In genomic region chr16:11030990-11031510, GRCh38 we compare ENCODE assay signal across 25 cellular contexts.
"Had no signal": no experiment of that assay in that cellular context is flagged by ENCODE, and none has a peak within 500 bp of the region (broad histone marks: within the 10 kb centered on the region; RNA-seq: fewer than 3 reads in every experiment).

No MANE protein-coding gene starts in this region.

- H3K27me3 Mint-ChIP-seq: activated naive CD8-positive, alpha-beta T cell treated with anti-CD3 and anti-CD28 coated beads, Interleukin-2, amount 50 U/mL, for 24 hours; naive thymus-derived CD8-positive, alpha-beta T cell had no signal

- H3K27me3 ChIP-seq: body of pancreas, cardiac muscle cell, gastrocnemius medialis, neural progenitor cell, sigmoid colon, thyroid gland had no signal

- H2AFZ ChIP-seq: neural progenitor cell had no signal

- DNase-seq: activated CD4-positive, alpha-beta T cell treated with anti-CD3 and anti-CD28 coated beads for 1 hour; activated CD8-positive, alpha-beta memory T cell treated with anti-CD3 and anti-CD28 coated beads, Interleukin-2, amount 50 U/mL, for 4 hours; activated naive CD4-positive, alpha-beta T cell treated with anti-CD3 and anti-CD28 coated beads, Interleukin-2, amount 50 U/mL, for 16 hours; activated naive CD8-positive, alpha-beta T cell treated with anti-CD3 and anti-CD28 coated beads, Interleukin-2, amount 50 U/mL, for 24 hours; activated T-cell treated with anti-CD3 and anti-CD28 coated beads, Interleukin-2, amount 50 U/mL, for 4 hours; anterior cingulate cortex; body of pancreas; effector memory CD4-positive, alpha-beta T cell; gastrocnemius medialis; head of caudate nucleus; naive thymus-derived CD8-positive, alpha-beta T cell; posterior cingulate gyrus; sigmoid colon; stimulated activated CD4-positive, alpha-beta T cell treated with anti-CD3 and anti-CD28 coated beads, Interleukin-2, amount 100 ng/mL, for 48 hours; stimulated activated CD8-positive, alpha-beta memory T cell treated with anti-CD3 and anti-CD28 coated beads, Interleukin-4, amount 100 ng/mL, for 48 hours; stimulated activated naive CD4-positive, alpha-beta T cell; T-helper 9 cell had no signal

- FAIRE-seq: keratinocyte had no signal

- H3K27ac ChIP-seq: body of pancreas, cardiac muscle cell, gastrocnemius medialis, neural progenitor cell, sigmoid colon, thyroid gland had no signal

- H3K4me1 ChIP-seq: body of pancreas had no signal

- H3K4me3 Mint-ChIP-seq: activated naive CD8-positive, alpha-beta T cell treated with anti-CD3 and anti-CD28 coated beads, Interleukin-2, amount 50 U/mL, for 24 hours; activated T-cell treated with anti-CD3 and anti-CD28 coated beads, Interleukin-2, amount 50 U/mL, for 4 hours; mesothelial cell of epicardium; naive thymus-derived CD8-positive, alpha-beta T cell; neural progenitor cell had no signal

- H3K4me3 ChIP-seq: body of pancreas, cardiac muscle cell, gastrocnemius medialis, lung, neural progenitor cell, sigmoid colon, smooth muscle cell, thyroid gland had no signal

- H3K9ac ChIP-seq: neural progenitor cell had no signal

- H3K27ac Mint-ChIP-seq: activated naive CD8-positive, alpha-beta T cell treated with anti-CD3 and anti-CD28 coated beads, Interleukin-2, amount 50 U/mL, for 24 hours; mesothelial cell of epicardium; neural progenitor cell had no signal

- ATAC-seq: activated naive CD8-positive, alpha-beta T cell treated with anti-CD3 and anti-CD28 coated beads, Interleukin-2, amount 50 U/mL, for 24 hours; activated T-cell treated with anti-CD3 and anti-CD28 coated beads, Interleukin-2, amount 50 U/mL, for 4 hours; body of pancreas; gastrocnemius medialis; naive thymus-derived CD8-positive, alpha-beta T cell; SK-N-SH treated with all-trans-retinoic acid at 6 μM for 48 hours had no signal

- H3K36me3 ChIP-seq: cardiac muscle cell, neural progenitor cell had no signal

- H3K9me3 ChIP-seq: body of pancreas, gastrocnemius medialis, thyroid gland had no signal

- H3K4me2 ChIP-seq: neural progenitor cell, smooth muscle cell had no signal
